ENCODE assay signal across 20 cellular contexts in genomic region chr7:47282790-47283496, GRCh38.
"Had no signal": no experiment of that assay in that cellular context is flagged by ENCODE, and none has a peak within 500 bp of the region (broad histone marks: within the 10 kb centered on the region; RNA-seq: fewer than 3 reads in every experiment).

No MANE protein-coding gene starts in this region.

- H3K9me3 ChIP-seq: esophagus muscularis mucosa, psoas muscle, stomach, upper lobe of left lung had no signal

- H3K27ac ChIP-seq: esophagus muscularis mucosa, psoas muscle, stomach, upper lobe of left lung had no signal

- H3K4me1 ChIP-seq: psoas muscle, stomach, upper lobe of left lung had no signal

- H3K36me3 Mint-ChIP-seq: activated naive CD4-positive, alpha-beta T cell treated with anti-CD3 and anti-CD28 coated beads, Interleukin-2, amount 10 ng/mL, durations not matched to agents 7 days and 5 days; stimulated activated effector memory CD8-positive, alpha-beta T cell treated with anti-CD3 and anti-CD28 coated beads, Interleukin-12 subunit alpha, Interleukin-12 subunit beta, amount 100 ng/mL, for 72 hours had no signal

- H3K4me3 ChIP-seq: esophagus muscularis mucosa, psoas muscle, stomach, upper lobe of left lung had no signal

- H3K4me1 Mint-ChIP-seq: activated naive CD4-positive, alpha-beta T cell treated with anti-CD3 and anti-CD28 coated beads, Interleukin-2, amount 10 ng/mL, durations not matched to agents 7 days and 5 days; activated naive CD8-positive, alpha-beta T cell treated with anti-CD3 and anti-CD28 coated beads, Interleukin-2, amount 50 U/mL, for 24 hours; stimulated activated effector memory CD8-positive, alpha-beta T cell treated with anti-CD3 and anti-CD28 coated beads, Interleukin-12 subunit alpha, Interleukin-12 subunit beta, amount 100 ng/mL, for 72 hours had no signal

- H3K4me3 Mint-ChIP-seq: activated naive CD4-positive, alpha-beta T cell treated with anti-CD3 and anti-CD28 coated beads, Interleukin-2, amount 10 ng/mL, durations not matched to agents 7 days and 5 days; activated naive CD8-positive, alpha-beta T cell treated with anti-CD3 and anti-CD28 coated beads, Interleukin-2, amount 50 U/mL, for 24 hours; stimulated activated effector memory CD8-positive, alpha-beta T cell treated with anti-CD3 and anti-CD28 coated beads, Interleukin-12 subunit alpha, Interleukin-12 subunit beta, amount 100 ng/mL, for 72 hours had no signal

- H3K27me3 Mint-ChIP-seq: activated naive CD4-positive, alpha-beta T cell treated with anti-CD3 and anti-CD28 coated beads, Interleukin-2, amount 10 ng/mL, durations not matched to agents 7 days and 5 days; activated naive CD8-positive, alpha-beta T cell treated with anti-CD3 and anti-CD28 coated beads, Interleukin-2, amount 50 U/mL, for 24 hours had no signal

- H3K27ac Mint-ChIP-seq: activated naive CD4-positive, alpha-beta T cell treated with anti-CD3 and anti-CD28 coated beads, Interleukin-2, amount 10 ng/mL, durations not matched to agents 7 days and 5 days; activated naive CD8-positive, alpha-beta T cell treated with anti-CD3 and anti-CD28 coated beads, Interleukin-2, amount 50 U/mL, for 24 hours; stimulated activated effector memory CD8-positive, alpha-beta T cell treated with anti-CD3 and anti-CD28 coated beads, Interleukin-12 subunit alpha, Interleukin-12 subunit beta, amount 100 ng/mL, for 72 hours had no signal

- FAIRE-seq: endothelial cell of umbilical vein had no signal

- DNase-seq: activated CD4-positive, CD25-positive, alpha-beta regulatory T cell treated with anti-CD3 and anti-CD28 coated beads, Interleukin-2, amount 50 U/mL, for 72 hours; activated CD8-positive, alpha-beta memory T cell treated with anti-CD3 and anti-CD28 coated beads for 24 hours; activated CD8-positive, alpha-beta memory T cell treated with anti-CD3 and anti-CD28 coated beads, Interleukin-2, amount 50 U/mL, for 48 hours; activated effector memory CD4-positive, alpha-beta T cell treated with Interleukin-2 at 50 U/mL for 16 hours; activated naive CD4-positive, alpha-beta T cell treated with anti-CD3 and anti-CD28 coated beads, Interleukin-2, amount 10 ng/mL, durations not matched to agents 7 days and 5 days; activated naive CD8-positive, alpha-beta T cell treated with anti-CD3 and anti-CD28 coated beads, Interleukin-2, amount 50 U/mL, for 24 hours; activated T-cell treated with anti-CD3 and anti-CD28 coated beads, Interleukin-2, amount 50 U/mL, for 48 hours; aorta; cerebellar nuclear complex; effector CD8-positive, alpha-beta T cell; left cardiac atrium; midbrain; psoas muscle; stimulated activated CD4-positive, alpha-beta T cell treated with anti-CD3 and anti-CD28 coated beads, Interleukin-4, amount 100 ng/mL, for 24 hours; stomach; T1000; upper lobe of left lung had no signal

- H3K27me3 ChIP-seq: esophagus muscularis mucosa, stomach, upper lobe of left lung had no signal

- ATAC-seq: activated naive CD8-positive, alpha-beta T cell treated with anti-CD3 and anti-CD28 coated beads, Interleukin-2, amount 50 U/mL, for 24 hours; left cardiac atrium; psoas muscle had no signal
